Comparison of ENCODE assay signal across 9 cellular contexts in genomic region chr4:87465739-87466366, GRCh38. TPM values are rescaled to one million over a fixed set of nuclear protein-coding genes. Genes with fewer than 3 reads are reported as not detected.
DNase-seq lines count a peak whose midpoint lies in the region; ATAC-seq, FAIRE-seq and TF ChIP-seq lines count a peak whose summit lies in the region.
"Had no signal": no experiment of that assay in that cellular context is flagged by ENCODE, and none has a peak within 500 bp of the region (broad histone marks: within the 10 kb centered on the region; RNA-seq: fewer than 3 reads in every experiment).

No MANE protein-coding gene starts in this region.

- no peak overlapping the region for H3K4me3 Mint-ChIP-seq in activated T-helper 2 cell treated with anti-CD3 and anti-CD28 coated beads, Interferon-gamma antibody, Interleukin-2, Interleukin-4, amounts not matched to agents 10 μg/mL and 5 μg/mL and 100 μg/mL, durations not matched to agents 14 hours and 24 hours and 36 hours (ENCODE audit: low read depth)

- no peak overlapping the region for H3K27ac ChIP-seq in HepG2 (ENCODE audit: extremely low read length, insufficient read depth, low read length)
- H3K27ac ChIP-seq: skin epidermis had no signal

- H3K79me2 ChIP-seq in HepG2 (ENCODE audit: insufficient read depth, low read length), result no peaks in the 10 kb centered on the region

- BruUV-seq in HepG2 (replicated peaks; lab: Mats Ljungman, UMichigan), result no TSS peak

- 44% methylated on average over 7 of the region's 7 CpGs for WGBS in HepG2 (ENCODE audit: low lambda C conversion rate)

- no peaks in the 10 kb centered on the region for H4K20me1 ChIP-seq in HepG2 (ENCODE audit: insufficient read depth, low read length)

- no peak for TF ChIP-seq POLR2A in HepG2 (IDR thresholded peaks at IDR 0.05; ENCODE audit: insufficient read depth in 1 of 2, low read depth in 2 of 2, low read length in 2 of 2)

- H3K36me3 Mint-ChIP-seq in activated T-helper 2 cell treated with anti-CD3 and anti-CD28 coated beads, Interferon-gamma antibody, Interleukin-2, Interleukin-4, amounts not matched to agents 10 μg/mL and 5 μg/mL and 100 μg/mL, durations not matched to agents 14 hours and 24 hours and 36 hours (ENCODE audit: low read depth), result no peaks in the 10 kb centered on the region

- H3K36me3 ChIP-seq in HepG2 (replicated peaks in 1 of 2; ENCODE audit: control insufficient read depth in 1 of 2, insufficient read depth in 2 of 2, low read length in 2 of 2), result no peaks in the 10 kb centered on the region

- POLR2A ChIA-PET in HepG2 (lab: Yijun Ruan, JAX), result no interaction called here

- H3K4me1 Mint-ChIP-seq in activated T-helper 2 cell treated with anti-CD3 and anti-CD28 coated beads, Interferon-gamma antibody, Interleukin-2, Interleukin-4, amounts not matched to agents 10 μg/mL and 5 μg/mL and 100 μg/mL, durations not matched to agents 14 hours and 24 hours and 36 hours (ENCODE audit: low read depth), result peaks cover 2% of the 10 kb centered on the region

- no peak for TF ChIP-seq RAD21 in HepG2 (CRISPR knock-in tag; IDR thresholded peaks at IDR 0.05)

- TF ChIP-seq EP300 in HepG2 (IDR thresholded peaks at IDR 0.05; ENCODE audit: low read depth in 2 of 2, low read length in 2 of 2) (no peak), HepG2 (CRISPR knock-in tag; IDR thresholded peaks at IDR 0.05; ENCODE audit: borderline replicate concordance) (no peak)

- no peak for DNase-seq in D721Med (ENCODE audit: insufficient read length, low spot score)
- DNase-seq in NCI-H460 (ENCODE audit: extremely low read depth, low read depth), result peak; percentile 26
- DNase-seq in central memory CD4-positive, alpha-beta T cell, result peak; percentile 33
- peak; percentile 45 for DNase-seq in HepG2 (ENCODE audit: low spot score)
- DNase-seq in occipital lobe (lab: John Stamatoyannopoulos, UW), result no peak
- no peak for DNase-seq in activated T-helper 2 cell treated with anti-CD3 and anti-CD28 coated beads, Interferon-gamma antibody, Interleukin-2, Interleukin-4, amounts not matched to agents 10 μg/mL and 5 μg/mL and 100 μg/mL, durations not matched to agents 14 hours and 24 hours and 36 hours (ENCODE audit: low spot score)
- no peak for DNase-seq in activated CD4-positive, CD25-positive, alpha-beta regulatory T cell (lab: John Stamatoyannopoulos, UW)

- peak; percentile 53 for ATAC-seq in GM19397 (IDR thresholded peaks at IDR 0.05; ENCODE audit: unreplicated experiment)
- ATAC-seq in HepG2, result peak; percentile 39; the same call in 1 of the 3 replicates

- TF ChIP-seq CTCF in D721Med (IDR thresholded peaks at IDR 0.05; ENCODE audit: insufficient read depth, missing control alignments) (peak; percentile 71), HepG2 (CRISPR knock-in tag; IDR thresholded peaks at IDR 0.05) (peak; percentile 61)

- no peak overlapping the region for H3K4me2 ChIP-seq in HepG2 (ENCODE audit: low read depth, low read length)

- H2AFZ ChIP-seq in HepG2 (ENCODE audit: low read length), result no peak overlapping the region

- H3K27ac Mint-ChIP-seq in activated T-helper 2 cell treated with anti-CD3 and anti-CD28 coated beads, Interferon-gamma antibody, Interleukin-2, Interleukin-4, amounts not matched to agents 10 μg/mL and 5 μg/mL and 100 μg/mL, durations not matched to agents 14 hours and 24 hours and 36 hours, result no peak overlapping the region

- no peaks in the 10 kb centered on the region for H3K4me1 ChIP-seq in HepG2 (ENCODE audit: insufficient read depth, low read length)

- FAIRE-seq in D721Med (lab: Jason Lieb, UNC), result no peak
- no peak for FAIRE-seq in HepG2 (lab: Jason Lieb, UNC)

- CTCF ChIA-PET in HepG2 (lab: Yijun Ruan, JAX; ENCODE audit: low intra/inter-chr PET ratio, low total read pairs), result interaction anchor here (1.8 to 3.9 kb wide), 3 partner anchors 89 to 196 kb away, joined by 19 to 56 read pairs (median 29); no protein-coding TSS in a partner anchor

- intact Hi-C loops in HepG2 (cut with micrococcal nuclease; ENCODE audit: unreplicated experiment), result loop anchor here (1.0 to 5.0 kb wide), 5 partner anchors 44 to 196 kb away; partner anchors contain the start of gene NUDT9
- intact Hi-C loops in activated T-helper 2 cell treated with anti-CD3 and anti-CD28 coated beads, Interferon-gamma antibody, Interleukin-2, Interleukin-4, amounts not matched to agents 10 μg/mL and 5 μg/mL and 100 μg/mL, durations not matched to agents 14 hours and 24 hours and 36 hours (cut with micrococcal nuclease), result loop anchor here (1.0 to 5.0 kb wide), 4 partner anchors 74 to 315 kb away; partner anchors contain the start of gene HSD17B11

- H3K27me3 Mint-ChIP-seq in activated T-helper 2 cell treated with anti-CD3 and anti-CD28 coated beads, Interferon-gamma antibody, Interleukin-2, Interleukin-4, amounts not matched to agents 10 μg/mL and 5 μg/mL and 100 μg/mL, durations not matched to agents 14 hours and 24 hours and 36 hours (ENCODE audit: low read depth), result no peaks in the 10 kb centered on the region

- H3K4me3 ChIP-seq in HepG2 (replicated peaks in 1 of 3; ENCODE audit: insufficient read depth in 1 of 3, low read depth in 2 of 3, low read length in 3 of 3), result no peak overlapping the region
- H3K4me3 ChIP-seq: skin epidermis had no signal

- in situ Hi-C loops in HepG2 (cut with HindIII; ENCODE audit: extremely low pct_ligation_motif_present, low pct_unique_long_range_greater_than_20kb), result loop anchor here (5.0 to 25.0 kb wide), 3 partner anchors 91 to 329 kb away; no protein-coding TSS in a partner anchor

- no peaks in the 10 kb centered on the region for H3K9me3 ChIP-seq in HepG2 (ENCODE audit: low read length)

- no peak overlapping the region for H3K9ac ChIP-seq in HepG2 (ENCODE audit: insufficient read depth, low read depth, low read length)

- H3K9me3 Mint-ChIP-seq in activated T-helper 2 cell treated with anti-CD3 and anti-CD28 coated beads, Interferon-gamma antibody, Interleukin-2, Interleukin-4, amounts not matched to agents 10 μg/mL and 5 μg/mL and 100 μg/mL, durations not matched to agents 14 hours and 24 hours and 36 hours, result no peaks in the 10 kb centered on the region

- H3K27me3 ChIP-seq in HepG2 (ENCODE audit: control insufficient read depth in 1 of 2, insufficient read depth in 2 of 2, low read length in 2 of 2), result no peaks in the 10 kb centered on the region

TF ChIP-seq in HepG2, 621 proteins besides CTCF, POLR2A, EP300 and RAD21 (continues in another document):
- TF ChIP-seq TBX2 (CRISPR knock-in tag; IDR thresholded peaks at IDR 0.05; ENCODE audit: borderline replicate concordance) (no peak), FOSL2 (CRISPR knock-in tag; IDR thresholded peaks at IDR 0.05) (no peak), STAG1 (CRISPR knock-in tag; IDR thresholded peaks at IDR 0.05) (peak; percentile 85), ISX (CRISPR knock-in tag; conservative IDR thresholded peaks at IDR 0.05) (no peak), FOXA1 (IDR thresholded peaks at IDR 0.05) (no peak), FOXA1 (CRISPR knock-in tag; IDR thresholded peaks at IDR 0.05) (no peak), ZSCAN31 (CRISPR knock-in tag; IDR thresholded peaks at IDR 0.05; ENCODE audit: low read depth) (no peak)
- TF ChIP-seq, protein P1, sequence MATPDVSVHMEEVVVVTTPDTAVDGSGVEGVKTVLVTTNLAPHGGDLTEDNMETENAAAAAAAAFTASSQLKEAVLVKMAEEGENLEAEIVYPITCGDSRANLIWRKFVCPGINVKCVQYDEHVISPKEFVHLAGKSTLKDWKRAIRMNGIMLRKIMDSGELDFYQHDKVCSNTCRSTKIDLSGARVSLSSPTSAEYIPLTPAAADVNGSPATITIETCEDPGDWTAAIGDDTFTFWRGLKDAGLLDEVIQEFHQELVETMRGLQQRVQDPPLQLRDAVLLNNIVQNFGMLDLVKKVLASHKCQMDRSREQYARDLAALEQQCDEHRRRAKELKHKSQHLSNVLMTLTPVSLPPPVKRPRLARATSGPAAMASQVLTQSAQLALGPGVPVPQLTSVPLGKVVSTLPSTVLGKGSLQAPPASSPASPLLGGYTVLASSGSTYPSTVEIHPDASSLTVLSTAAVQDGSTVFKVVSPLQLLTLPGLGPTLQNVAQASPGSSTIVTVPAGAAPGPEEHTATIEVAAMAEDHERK (CRISPR knock-in tag; IDR thresholded peaks at IDR 0.05; ENCODE audit: low read depth), result no peak

RNA-seq across cellular contexts. Expression of gene NUDT9, which starts 43.5 kb away (rescaled TPM):
- 13.4 and 15.4 TPM in 2 replicates for total RNA-seq in NCI-H460 (2014; rRNA removed; shearing (Covaris generic))
- polyA plus RNA-seq in NCI-H460 (2014; cell fraction: nucleus; rRNA removed), result 8.7 and 9.5 TPM in 2 replicates
- total RNA-seq in HepG2 (2016; rRNA removed; fragmentation: Illumina TruSeq; extraction: Trizol), result 9.7 and 10.4 TPM in 2 replicates
- 4.4 and 4.5 TPM in 2 replicates for total RNA-seq in HepG2 (2016; cell fraction: cytosol; rRNA removed; fragmentation: Illumina TruSeq; extraction: Trizol; ENCODE audit: low read depth)
- total RNA-seq in HepG2 (2016; cell fraction: insoluble cytoplasmic fraction; rRNA removed; fragmentation: Illumina TruSeq; extraction: Trizol), result 8.4 and 12.1 TPM in 2 replicates
- total RNA-seq in HepG2 (2016; cell fraction: membrane; rRNA removed; fragmentation: Illumina TruSeq; extraction: Trizol), result 6.1 and 6.5 TPM in 2 replicates
- total RNA-seq in HepG2 (2016; cell fraction: nucleus; rRNA removed; fragmentation: Illumina TruSeq; extraction: Trizol), result 12.8 and 15.6 TPM in 2 replicates
- 11.2 and 12.3 TPM in 2 replicates for polyA plus RNA-seq in HepG2 (2011; rRNA removed)
- polyA plus RNA-seq in HepG2 (2011; cell fraction: cytosol; rRNA removed), result 7.3 and 10.3 TPM in 2 replicates
- 6.9 and 8.4 TPM in 2 replicates for polyA plus RNA-seq in HepG2 (2011; cell fraction: nucleus; rRNA removed)
- polyA plus RNA-seq in HepG2 (2012), result 19.7 and 20.0 TPM in 2 replicates
- polyA plus RNA-seq in HepG2 (2016; cell fraction: cytosol; fragmentation: Illumina TruSeq; extraction: Trizol; ENCODE audit: low read depth), result 8.1 and 8.4 TPM in 2 replicates
- 22.9 and 26.8 TPM in 2 replicates for polyA plus RNA-seq in HepG2 (2016; cell fraction: insoluble cytoplasmic fraction; fragmentation: Illumina TruSeq; extraction: Trizol; ENCODE audit: low read depth)
- 7.6 and 9.6 TPM in 2 replicates for polyA plus RNA-seq in HepG2 (2016; cell fraction: membrane; fragmentation: Illumina TruSeq; extraction: Trizol; ENCODE audit: low read depth)
- polyA plus RNA-seq in HepG2 (2016; cell fraction: nucleus; fragmentation: Illumina TruSeq; extraction: Trizol; ENCODE audit: insufficient read depth, low read depth), result 41.0 and 46.0 TPM in 2 replicates
- polyA minus RNA-seq in HepG2 (2011; rRNA and poly(A)+ RNA removed; ENCODE audit: low replicate concordance), result 9.9 and 15.3 TPM in 2 replicates
- 6.2 and 9.4 TPM in 2 replicates for polyA minus RNA-seq in HepG2 (2011; cell fraction: cytosol; rRNA and poly(A)+ RNA removed)
- polyA minus RNA-seq in HepG2 (2011; cell fraction: nucleus; rRNA and poly(A)+ RNA removed), result 21.8 and 27.0 TPM in 2 replicates
- 20.9 TPM for total RNA-seq in occipital lobe
- 12.0 and 12.1 TPM in 2 replicates for total RNA-seq in activated T-helper 2 cell treated with anti-CD3 and anti-CD28 coated beads, Interferon-gamma antibody, Interleukin-2, Interleukin-4, amounts not matched to agents 10 μg/mL and 5 μg/mL and 100 μg/mL, durations not matched to agents 14 hours and 24 hours and 36 hours

Comparison
In these comparisons a context has a peak if more than half of its experiments do, and no peak if none do; other contexts are left out.
1. DNase-seq: peak in NCI-H460 (single experiment), central memory CD4-positive, alpha-beta T cell (single experiment) and HepG2 (single experiment); none in D721Med (single experiment), occipital lobe (single experiment), activated T-helper 2 cell treated with anti-CD3 and anti-CD28 coated beads, Interferon-gamma antibody, Interleukin-2, Interleukin-4, amounts not matched to agents 10 μg/mL and 5 μg/mL and 100 μg/mL, durations not matched to agents 14 hours and 24 hours and 36 hours (single experiment) and activated CD4-positive, CD25-positive, alpha-beta regulatory T cell (0 of 4).